In genomic region chr4:113593400-113594230, GRCh38 we compare ENCODE assay signal across 12 cellular contexts.
A peak's percentile ranks its signal among the peaks of the same experiment; 100 is the strongest.
DNase-seq lines count a peak whose midpoint lies in the region; ATAC-seq and FAIRE-seq lines count a peak whose summit lies in the region.
"Had no signal": no experiment of that assay in that cellular context is flagged by ENCODE, and none has a peak within 500 bp of the region (broad histone marks: within the 10 kb centered on the region; RNA-seq: fewer than 3 reads in every experiment).

No MANE protein-coding gene starts in this region.

- peaks cover 52% of the 10 kb centered on the region for H3K36me3 Mint-ChIP-seq in activated T-helper 1 cell treated with anti-CD3 and anti-CD28 coated beads, Interleukin-12 subunit alpha, Interleukin-12 subunit beta, Interleukin-2, Interleukin-4 antibody, amounts not matched to agents 30 ng/mL and 10 ng/mL and 1 ng/mL, durations not matched to agents 14 hours and 24 hours and 36 hours (ENCODE audit: low read depth)
- H3K36me3 Mint-ChIP-seq: natural killer cell had no signal

- H3K4me1 Mint-ChIP-seq in activated T-helper 1 cell treated with anti-CD3 and anti-CD28 coated beads, Interleukin-12 subunit alpha, Interleukin-12 subunit beta, Interleukin-2, Interleukin-4 antibody, amounts not matched to agents 30 ng/mL and 10 ng/mL and 1 ng/mL, durations not matched to agents 14 hours and 24 hours and 36 hours (ENCODE audit: low read depth): peaks cover 68% of the 10 kb centered on the region

- DNase-seq in GM18507 (ENCODE audit: extremely low spot score, insufficient read length, low read depth) (no peak), OCI-M1 (lab: John Stamatoyannopoulos, UW) (no peak), putamen (ENCODE audit: low spot score) (no peak), NCI-H1417 treated with DMSO at 0.1 percent for 48 hours (lab: John Stamatoyannopoulos, UW) (no peak), C1 segment of cervical spinal cord (lab: John Stamatoyannopoulos, UW) (no peak)
- DNase-seq in activated T-helper 1 cell treated with anti-CD3 and anti-CD28 coated beads, Interleukin-12 subunit alpha, Interleukin-12 subunit beta, Interleukin-2, Interleukin-4 antibody, amounts not matched to agents 30 ng/mL and 10 ng/mL and 1 ng/mL, durations not matched to agents 14 hours and 24 hours and 36 hours (ENCODE audit: low spot score): no peak
- DNase-seq: cortex of kidney, MG63, natural killer cell had no signal

- peak; percentile 71 for FAIRE-seq in GM18507 (lab: Jason Lieb, UNC)
- FAIRE-seq: H1 had no signal

- ATAC-seq in GM21381 (IDR thresholded peaks at IDR 0.05; ENCODE audit: unreplicated experiment) (peak; percentile 61), HG03135 (IDR thresholded peaks at IDR 0.05; ENCODE audit: unreplicated experiment) (peak; percentile 79)
- ATAC-seq: natural killer cell had no signal

- H3K27ac Mint-ChIP-seq in activated T-helper 1 cell treated with anti-CD3 and anti-CD28 coated beads, Interleukin-12 subunit alpha, Interleukin-12 subunit beta, Interleukin-2, Interleukin-4 antibody, amounts not matched to agents 30 ng/mL and 10 ng/mL and 1 ng/mL, durations not matched to agents 14 hours and 24 hours and 36 hours: peak overlapping the region; percentile 2

- no peak overlapping the region for H3K4me3 Mint-ChIP-seq in activated T-helper 1 cell treated with anti-CD3 and anti-CD28 coated beads, Interleukin-12 subunit alpha, Interleukin-12 subunit beta, Interleukin-2, Interleukin-4 antibody, amounts not matched to agents 30 ng/mL and 10 ng/mL and 1 ng/mL, durations not matched to agents 14 hours and 24 hours and 36 hours
- H3K4me3 Mint-ChIP-seq: natural killer cell had no signal

- intact Hi-C loops in activated T-helper 1 cell treated with anti-CD3 and anti-CD28 coated beads, Interleukin-12 subunit alpha, Interleukin-12 subunit beta, Interleukin-2, Interleukin-4 antibody, amounts not matched to agents 30 ng/mL and 10 ng/mL and 1 ng/mL, durations not matched to agents 14 hours and 24 hours and 36 hours (cut with micrococcal nuclease): no loop called here

- H3K9me3 Mint-ChIP-seq in activated T-helper 1 cell treated with anti-CD3 and anti-CD28 coated beads, Interleukin-12 subunit alpha, Interleukin-12 subunit beta, Interleukin-2, Interleukin-4 antibody, amounts not matched to agents 30 ng/mL and 10 ng/mL and 1 ng/mL, durations not matched to agents 14 hours and 24 hours and 36 hours: no peaks in the 10 kb centered on the region
- H3K9me3 Mint-ChIP-seq: natural killer cell had no signal

- no peaks in the 10 kb centered on the region for H3K27me3 Mint-ChIP-seq in activated T-helper 1 cell treated with anti-CD3 and anti-CD28 coated beads, Interleukin-12 subunit alpha, Interleukin-12 subunit beta, Interleukin-2, Interleukin-4 antibody, amounts not matched to agents 30 ng/mL and 10 ng/mL and 1 ng/mL, durations not matched to agents 14 hours and 24 hours and 36 hours (ENCODE audit: insufficient read depth)
